In genomic region chr12:6424008-6424347, GRCh38 we compare ENCODE assay signal across 11 cellular contexts. TPM values are rescaled to one million over a fixed set of nuclear protein-coding genes. Genes with fewer than 3 reads are reported as not detected.
A peak's percentile ranks its signal among the peaks of the same experiment; 100 is the strongest.
DNase-seq lines count a peak whose midpoint lies in the region; ATAC-seq and TF ChIP-seq lines count a peak whose summit lies in the region.
"Had no signal": no experiment of that assay in that cellular context is flagged by ENCODE, and none has a peak within 500 bp of the region (broad histone marks: within the 10 kb centered on the region; RNA-seq: fewer than 3 reads in every experiment).

No MANE protein-coding gene starts in this region.

- no peaks in the 10 kb centered on the region for H3K9me3 ChIP-seq in Loucy (ENCODE audit: insufficient read depth, low read depth, low read length)
- H3K9me3 ChIP-seq in neural progenitor cell (ENCODE audit: low read depth) = no peaks in the 10 kb centered on the region

- peak overlapping the region; percentile 25 for H3K27ac Mint-ChIP-seq in central memory CD8-positive, alpha-beta T cell (ENCODE audit: low read depth)
- peak overlapping the region; percentile 46 for H3K27ac Mint-ChIP-seq in neural progenitor cell
- H3K27ac Mint-ChIP-seq: nephron progenitor cell had no signal

- H3K36me3 Mint-ChIP-seq in central memory CD8-positive, alpha-beta T cell (ENCODE audit: insufficient read depth) = peaks cover 8% of the 10 kb centered on the region
- H3K36me3 Mint-ChIP-seq in neural progenitor cell = no peaks in the 10 kb centered on the region

- ATAC-seq in central memory CD8-positive, alpha-beta T cell (replicated peaks; ENCODE audit: extremely low read depth, poor library complexity, severe bottlenecking) = no peak
- ATAC-seq in GM18873 (IDR thresholded peaks at IDR 0.05; ENCODE audit: low FRiP score, unreplicated experiment) = no peak

- H4K20me1 ChIP-seq in Loucy (ENCODE audit: insufficient read depth, low read length, poor library complexity, severe bottlenecking) (no peaks in the 10 kb centered on the region), neural progenitor cell (ENCODE audit: low read depth) (no peaks in the 10 kb centered on the region)

- H2AFZ ChIP-seq in Loucy (ENCODE audit: low read length) (peak overlapping the region; percentile 90), neural progenitor cell (replicated peaks) (no peak overlapping the region)

- TF ChIP-seq CTCF in C4-2B (conservative IDR thresholded peaks at IDR 0.05) (no peak), Loucy (conservative IDR thresholded peaks at IDR 0.05; ENCODE audit: low read length) (no peak), neural progenitor cell (IDR thresholded peaks at IDR 0.05) (no peak)

- no peaks in the 10 kb centered on the region for H3K9me3 Mint-ChIP-seq in central memory CD8-positive, alpha-beta T cell
- H3K9me3 Mint-ChIP-seq in neural progenitor cell = no peaks in the 10 kb centered on the region
- H3K9me3 Mint-ChIP-seq: activated CD4-positive, alpha-beta T cell treated with anti-CD3 and anti-CD28 coated beads, Interleukin-2, amount 10 ng/mL, durations not matched to agents 7 days and 5 days; nephron progenitor cell had no signal

- H3K27ac ChIP-seq in C4-2B (peak overlapping the region; percentile 15; the same call in 1 of the 2 replicates), neural progenitor cell (no peak overlapping the region)

- peak overlapping the region; percentile 45 for H3K4me2 ChIP-seq in Loucy (ENCODE audit: low read depth, low read length, poor library complexity, severe bottlenecking)
- H3K4me2 ChIP-seq in neural progenitor cell = no peak overlapping the region

- peaks cover 31% of the 10 kb centered on the region for H3K4me1 Mint-ChIP-seq in central memory CD8-positive, alpha-beta T cell
- H3K4me1 Mint-ChIP-seq in neural progenitor cell = peaks cover 13% of the 10 kb centered on the region

- no peaks in the 10 kb centered on the region for H3K27me3 ChIP-seq in Loucy (ENCODE audit: insufficient read depth, low read length, poor library complexity, severe bottlenecking)
- no peaks in the 10 kb centered on the region for H3K27me3 ChIP-seq in neural progenitor cell

- no peaks in the 10 kb centered on the region for H3K27me3 Mint-ChIP-seq in central memory CD8-positive, alpha-beta T cell
- H3K27me3 Mint-ChIP-seq in neural progenitor cell (ENCODE audit: insufficient read depth, low read depth) = no peaks in the 10 kb centered on the region

- no peaks in the 10 kb centered on the region for H3K9me2 ChIP-seq in Loucy (replicated peaks; ENCODE audit: low read depth, low read length)

- H3K4me3 ChIP-seq in Loucy (ENCODE audit: low read length, poor library complexity, severe bottlenecking) = no peak overlapping the region
- no peak overlapping the region for H3K4me3 ChIP-seq in neural progenitor cell

- H3F3A ChIP-seq in Loucy (ENCODE audit: low read depth) (no peaks in the 10 kb centered on the region), neural progenitor cell (ENCODE audit: low read depth) (no peaks in the 10 kb centered on the region)

- H3K36me3 ChIP-seq in Loucy (ENCODE audit: insufficient read depth, low read length) (no peaks in the 10 kb centered on the region), neural progenitor cell (no peaks in the 10 kb centered on the region)

- H3K9ac ChIP-seq in Loucy (ENCODE audit: low read depth, low read length, poor library complexity, severe bottlenecking) (no peak overlapping the region), neural progenitor cell (no peak overlapping the region)

- H3K4me1 ChIP-seq in Loucy (ENCODE audit: insufficient read depth, low read length, poor library complexity, severe bottlenecking) = peaks cover 17% of the 10 kb centered on the region
- no peaks in the 10 kb centered on the region for H3K4me1 ChIP-seq in neural progenitor cell

- H3K4me3 Mint-ChIP-seq in central memory CD8-positive, alpha-beta T cell = no peak overlapping the region
- H3K4me3 Mint-ChIP-seq in neural progenitor cell = no peak overlapping the region
- H3K4me3 Mint-ChIP-seq: activated CD4-positive, alpha-beta T cell treated with anti-CD3 and anti-CD28 coated beads, Interleukin-2, amount 10 ng/mL, durations not matched to agents 7 days and 5 days; nephron progenitor cell had no signal

- DNase-seq in central memory CD8-positive, alpha-beta T cell (ENCODE audit: low spot score in 2 of 2) = no peak
- DNase-seq in neural progenitor cell (ENCODE audit: low spot score) (no peak), NCI-H748 treated with DMSO at 0.1 percent for 48 hours (lab: John Stamatoyannopoulos, UW) (no peak), GF-D8 (lab: John Stamatoyannopoulos, UW) (no peak)
- DNase-seq in stimulated activated naive CD4-positive, alpha-beta T cell treated with Interleukin-2 at 50 U/mL for 16 hours (lab: John Stamatoyannopoulos, UW) = no peak

- H3K79me2 ChIP-seq in Loucy (ENCODE audit: insufficient read depth, low read length) (no peaks in the 10 kb centered on the region), neural progenitor cell (ENCODE audit: low read depth) (no peaks in the 10 kb centered on the region)

RNA-seq across cellular contexts. Expression of gene CD27, which starts 20.8 kb away (rescaled TPM):
- total RNA-seq in neural progenitor cell (ENCODE audit: low replicate concordance) = 0.43 TPM in 1 of 2 replicates, not detected in the other

RNA-seq across cellular contexts. Expression of gene TAPBPL, which starts 27.9 kb away (rescaled TPM):
- total RNA-seq in neural progenitor cell (ENCODE audit: low replicate concordance) = 0.56 TPM in 1 of 2 replicates, not detected in the other

RNA-seq across cellular contexts. Expression of gene LTBR, which starts 40.0 kb away (rescaled TPM):
- 0.25 TPM in 1 of 2 replicates, not detected in the other for total RNA-seq in neural progenitor cell (ENCODE audit: low replicate concordance)
- total RNA-seq: activated CD4-positive, alpha-beta T cell treated with anti-CD3 and anti-CD28 coated beads, Interleukin-2, amount 10 ng/mL, durations not matched to agents 7 days and 5 days had no signal

RNA-seq across cellular contexts. Expression of gene VAMP1, which starts 46.5 kb away (rescaled TPM):
- total RNA-seq in neural progenitor cell (ENCODE audit: low replicate concordance) = 14.3 and 23.1 TPM in 2 replicates

RNA-seq across cellular contexts. Expression of gene SCNN1A, which starts 48.6 kb away (rescaled TPM):
- 1.2 and 5.0 TPM in 2 replicates for total RNA-seq in neural progenitor cell (ENCODE audit: low replicate concordance)
- total RNA-seq: temporal lobe had no signal
